1 cellular context compared by ENCODE assay signal in the genomic region with DNA sequence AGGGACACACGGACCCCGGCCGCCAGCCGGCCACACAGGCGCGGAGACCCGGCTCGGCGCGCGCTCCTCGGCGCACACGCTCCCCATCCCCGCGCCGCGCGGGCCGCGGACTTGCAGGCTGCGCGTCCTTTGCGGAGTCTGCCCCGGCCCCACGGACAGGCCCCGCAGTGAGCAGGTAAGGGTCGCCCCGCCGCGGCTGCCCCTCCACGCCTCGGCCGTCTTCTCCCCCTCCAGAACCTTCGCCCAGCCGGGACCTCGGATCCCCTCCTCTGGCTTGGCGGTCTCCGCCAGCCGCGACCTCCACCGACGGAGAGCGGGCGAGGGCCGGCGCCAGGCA.
TF ChIP-seq lines count a peak whose summit lies in the region.

No MANE protein-coding gene starts in this region.

TF ChIP-seq in H1, 55 proteins besides CTCF, POLR2A, EP300 and RAD21 (continued from another document):
- no peak for TF ChIP-seq ZNF274 (IDR thresholded peaks at IDR 0.05; ENCODE audit: borderline replicate concordance, extremely low read depth, low read length)
- TF ChIP-seq YY1 (IDR thresholded peaks at IDR 0.05; ENCODE audit: low read depth, low read length): no peak
- no peak for TF ChIP-seq KDM1A (IDR thresholded peaks at IDR 0.05; ENCODE audit: borderline replicate concordance, low read length)
- TF ChIP-seq NANOG (IDR thresholded peaks at IDR 0.05; ENCODE audit: insufficient read depth, low read depth, low read length, poor library complexity, severe bottlenecking): no peak
- TF ChIP-seq KDM4A (IDR thresholded peaks at IDR 0.05; ENCODE audit: low read depth, low read length, severe bottlenecking): peak; percentile 62
- TF ChIP-seq TAF1 (IDR thresholded peaks at IDR 0.05; ENCODE audit: low read depth, low read length): no peak
